ENCODE assay signal across 16 cellular contexts in genomic region chr9:16461231-16461840, GRCh38.
DNase-seq lines count a peak whose midpoint lies in the region; ATAC-seq and TF ChIP-seq lines count a peak whose summit lies in the region.
"Had no signal": no experiment of that assay in that cellular context is flagged by ENCODE, and none has a peak within 500 bp of the region (broad histone marks: within the 10 kb centered on the region; RNA-seq: fewer than 3 reads in every experiment).

No MANE protein-coding gene starts in this region.

- no peak overlapping the region for H3K9ac ChIP-seq in BLaER1

- TF ChIP-seq CTCF in choroid plexus epithelial cell (conservative IDR thresholded peaks at IDR 0.05; ENCODE audit: low read depth, low read length) (no peak), lower lobe of right lung (IDR thresholded peaks at IDR 0.05) (no peak), osteoblast (IDR thresholded peaks at IDR 0.05; ENCODE audit: extremely low read depth, low read depth, low read length) (no peak)

- intact Hi-C loops in lower lobe of right lung (cut with DNase I), result no loop called here

- ATAC-seq in HG02852 (IDR thresholded peaks at IDR 0.05; ENCODE audit: unreplicated experiment) (peak; percentile 31), lower lobe of right lung (peak; percentile 75 to 76), GM18511 (IDR thresholded peaks at IDR 0.05; ENCODE audit: unreplicated experiment) (no peak), HG03520 (IDR thresholded peaks at IDR 0.05; ENCODE audit: unreplicated experiment) (no peak)
- ATAC-seq: activated T-cell treated with anti-CD3 and anti-CD28 coated beads, Interleukin-2, amount 50 U/mL, for 4 hours had no signal

- no peak overlapping the region for H2AFZ ChIP-seq in osteoblast (ENCODE audit: low read length)

- no peaks in the 10 kb centered on the region for H3K27me3 ChIP-seq in BLaER1
- H3K27me3 ChIP-seq in lower lobe of right lung (ENCODE audit: low read depth), result no peaks in the 10 kb centered on the region
- no peaks in the 10 kb centered on the region for H3K27me3 ChIP-seq in osteoblast (ENCODE audit: insufficient read depth, low read length)

- peaks cover 19% of the 10 kb centered on the region for H3K4me1 ChIP-seq in BLaER1
- H3K4me1 ChIP-seq in lower lobe of right lung, result no peaks in the 10 kb centered on the region
- peaks cover 9% of the 10 kb centered on the region for H3K4me1 ChIP-seq in osteoblast (ENCODE audit: insufficient read depth, low read length)

- H3K36me3 ChIP-seq in BLaER1 (peaks cover 10% of the 10 kb centered on the region; the same call in 1 of the 2 replicates), lower lobe of right lung (no peaks in the 10 kb centered on the region), osteoblast (ENCODE audit: insufficient read depth, low read length) (no peaks in the 10 kb centered on the region)

- H3K27ac ChIP-seq in BLaER1 (no peak overlapping the region), lower lobe of right lung (no peak overlapping the region), osteoblast (ENCODE audit: low read depth, low read length) (no peak overlapping the region)
- H3K27ac ChIP-seq: epithelial cell of prostate had no signal

- peaks cover 6% of the 10 kb centered on the region for H3K9me3 ChIP-seq in BLaER1
- H3K9me3 ChIP-seq in lower lobe of right lung, result no peaks in the 10 kb centered on the region
- no peaks in the 10 kb centered on the region for H3K9me3 ChIP-seq in osteoblast (ENCODE audit: low read depth, low read length)

- DNase-seq in choroid plexus epithelial cell (ENCODE audit: low read depth) (peak; percentile 32), lower lobe of right lung (no peak), T1000 (lab: John Stamatoyannopoulos, UW) (no peak), osteoblast (ENCODE audit: insufficient read length, low spot score, missing footprints) (no peak)
- DNase-seq: activated CD4-positive, alpha-beta T cell treated with anti-CD3 and anti-CD28 coated beads for 48 hours; activated T-cell treated with anti-CD3 and anti-CD28 coated beads, Interleukin-2, amount 50 U/mL, for 4 hours; KBM-7; NCI-H1436 treated with DMSO at 0.1 percent for 48 hours; NCI-H82; nucleus accumbens; Right ventricle myocardium superior had no signal

- H4K20me1 ChIP-seq in BLaER1 (no peaks in the 10 kb centered on the region), osteoblast (ENCODE audit: insufficient read depth, low read length) (peaks cover 17% of the 10 kb centered on the region)

- peaks cover 38% of the 10 kb centered on the region for H3K79me2 ChIP-seq in osteoblast (ENCODE audit: insufficient read depth, low read length)

- H3K4me3 ChIP-seq in BLaER1, result no peak overlapping the region
- H3K4me3 ChIP-seq in choroid plexus epithelial cell (ENCODE audit: low read depth, low read length), result no peak overlapping the region
- no peak overlapping the region for H3K4me3 ChIP-seq in lower lobe of right lung
- no peak overlapping the region for H3K4me3 ChIP-seq in osteoblast (ENCODE audit: insufficient read depth, low read length)

- peak overlapping the region; percentile 16 for H3K4me2 ChIP-seq in BLaER1
- H3K4me2 ChIP-seq in osteoblast (ENCODE audit: insufficient read depth, low read length), result no peak overlapping the region

Comparison
In these comparisons a context has a peak if more than half of its experiments do, and no peak if none do; other contexts are left out.
1. ATAC-seq: peak in HG02852 (single experiment) and lower lobe of right lung (2 of 2); none in GM18511 (single experiment) and HG03520 (single experiment).